Comparison of ENCODE assay signal across 26 cellular contexts in the genomic region with DNA sequence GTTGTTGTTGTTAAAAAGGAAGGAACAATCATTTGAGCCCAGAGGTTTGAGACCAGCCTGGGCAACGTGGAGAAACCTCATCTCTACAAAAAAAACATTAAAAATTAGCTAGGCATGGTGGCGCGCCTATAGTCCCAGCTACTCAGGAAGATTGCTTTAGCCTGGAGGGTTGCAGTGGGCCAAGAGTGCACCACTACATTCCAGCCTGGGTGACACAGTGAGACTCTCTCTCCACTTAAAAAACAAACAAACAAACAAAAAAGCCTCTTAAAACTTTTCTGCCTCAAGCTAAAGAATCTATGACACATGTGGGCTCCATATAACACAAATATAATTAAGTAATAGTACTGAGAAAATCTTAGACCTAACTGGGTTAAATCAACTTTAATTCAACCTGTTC. TPM values are rescaled to one million over a fixed set of nuclear protein-coding genes. Genes with fewer than 3 reads are reported as not detected.
"Had no signal": no experiment of that assay in that cellular context is flagged by ENCODE, and none has a peak within 500 bp of the region (broad histone marks: within the 10 kb centered on the region; RNA-seq: fewer than 3 reads in every experiment).

No MANE protein-coding gene starts in this region.

- H3K27me3 Mint-ChIP-seq: activated CD4-positive, alpha-beta T cell treated with anti-CD3 and anti-CD28 coated beads, Interleukin-2, amount 10 ng/mL, durations not matched to agents 7 days and 5 days; activated CD8-positive, alpha-beta memory T cell treated with anti-CD3 and anti-CD28 coated beads, Interleukin-2, amount 10 ng/mL, durations not matched to agents 7 days and 5 days; activated CD8-positive, alpha-beta T cell treated with anti-CD3 and anti-CD28 coated beads for 36 hours; memory B cell; natural killer cell treated with Interleukin-12 subunit alpha and Interleukin-12 subunit beta and Interleukin-15 and Interleukin-18, amount 100 ng/mL, for 72 hours; stimulated activated naive CD8-positive, alpha-beta T cell treated with anti-CD3 and anti-CD28 coated beads, Interleukin-15, Interleukin-2, amounts not matched to agents 100 ng/mL and 50 ng/mL, for 24 hours had no signal

- H3K9me3 ChIP-seq: pancreas, tibial artery had no signal

- ATAC-seq: activated CD4-positive, CD25-positive, alpha-beta regulatory T cell treated with anti-CD3 and anti-CD28 coated beads, Interleukin-2, amount 50 U/mL, for 24 hours; activated CD8-positive, alpha-beta memory T cell treated with anti-CD3 and anti-CD28 coated beads, Interleukin-2, amount 10 ng/mL, durations not matched to agents 7 days and 5 days; activated CD8-positive, alpha-beta T cell treated with anti-CD3 and anti-CD28 coated beads for 36 hours; left ventricle myocardium superior; natural killer cell treated with Interleukin-12 subunit alpha and Interleukin-12 subunit beta and Interleukin-15 and Interleukin-18, amount 100 ng/mL, for 72 hours; pancreas; right cardiac atrium had no signal

- H3K36me3 Mint-ChIP-seq: natural killer cell treated with Interleukin-12 subunit alpha and Interleukin-12 subunit beta and Interleukin-15 and Interleukin-18, amount 100 ng/mL, for 72 hours had no signal

- H3K4me3 ChIP-seq: pancreas, tibial artery had no signal

- H3K27me3 ChIP-seq: pancreas, tibial artery had no signal

- DNase-seq: activated CD4-positive, alpha-beta T cell treated with anti-CD3 and anti-CD28 coated beads, Interleukin-2, amount 10 ng/mL, durations not matched to agents 7 days and 5 days; activated CD8-positive, alpha-beta memory T cell treated with anti-CD3 and anti-CD28 coated beads, Interleukin-2, amount 10 ng/mL, durations not matched to agents 7 days and 5 days; activated CD8-positive, alpha-beta T cell treated with anti-CD3 and anti-CD28 coated beads for 36 hours; activated naive CD4-positive, alpha-beta T cell treated with Interleukin-2 at 50 U/mL for 16 hours; activated T-cell treated with anti-CD3 and anti-CD28 coated beads for 4 hours; aorta; caudate nucleus; effector CD8-positive, alpha-beta T cell; erythroblast; hippocampal formation; kidney glomerular epithelial cell; left ventricle myocardium superior; pancreas; right cardiac atrium; stimulated activated CD4-positive, alpha-beta T cell treated with anti-CD3 and anti-CD28 coated beads, Interleukin-1b, Interleukin-23, amount 100 ng/mL, for 48 hours; substantia nigra; T-helper 2 cell; tibial artery had no signal

- H3K27ac ChIP-seq: pancreas, tibial artery, VCaP had no signal

- H3K4me1 ChIP-seq: pancreas had no signal

- H3K4me3 Mint-ChIP-seq: activated CD4-positive, alpha-beta T cell treated with anti-CD3 and anti-CD28 coated beads, Interleukin-2, amount 10 ng/mL, durations not matched to agents 7 days and 5 days; activated CD8-positive, alpha-beta memory T cell treated with anti-CD3 and anti-CD28 coated beads, Interleukin-2, amount 10 ng/mL, durations not matched to agents 7 days and 5 days; activated CD8-positive, alpha-beta T cell treated with anti-CD3 and anti-CD28 coated beads for 36 hours; brain; memory B cell; natural killer cell treated with Interleukin-12 subunit alpha and Interleukin-12 subunit beta and Interleukin-15 and Interleukin-18, amount 100 ng/mL, for 72 hours; stimulated activated naive CD8-positive, alpha-beta T cell treated with anti-CD3 and anti-CD28 coated beads, Interleukin-15, Interleukin-2, amounts not matched to agents 100 ng/mL and 50 ng/mL, for 24 hours had no signal

- H3K27ac Mint-ChIP-seq: activated CD4-positive, alpha-beta T cell treated with anti-CD3 and anti-CD28 coated beads, Interleukin-2, amount 10 ng/mL, durations not matched to agents 7 days and 5 days; activated CD8-positive, alpha-beta memory T cell treated with anti-CD3 and anti-CD28 coated beads, Interleukin-2, amount 10 ng/mL, durations not matched to agents 7 days and 5 days; activated T-helper 2 cell treated with anti-CD3 and anti-CD28 coated beads, Interferon-gamma antibody, Interleukin-2, Interleukin-4, amounts not matched to agents 10 μg/mL and 5 μg/mL and 100 μg/mL, durations not matched to agents 14 hours and 24 hours and 36 hours; natural killer cell treated with Interleukin-12 subunit alpha and Interleukin-12 subunit beta and Interleukin-15 and Interleukin-18, amount 100 ng/mL, for 72 hours; stimulated activated naive CD8-positive, alpha-beta T cell treated with anti-CD3 and anti-CD28 coated beads, Interleukin-15, Interleukin-2, amounts not matched to agents 100 ng/mL and 50 ng/mL, for 24 hours had no signal

- H3K9me3 Mint-ChIP-seq: activated CD4-positive, alpha-beta T cell treated with anti-CD3 and anti-CD28 coated beads, Interleukin-2, amount 10 ng/mL, durations not matched to agents 7 days and 5 days; activated CD8-positive, alpha-beta T cell treated with anti-CD3 and anti-CD28 coated beads for 36 hours; activated T-helper 2 cell treated with anti-CD3 and anti-CD28 coated beads, Interferon-gamma antibody, Interleukin-2, Interleukin-4, amounts not matched to agents 10 μg/mL and 5 μg/mL and 100 μg/mL, durations not matched to agents 14 hours and 24 hours and 36 hours; brain; memory B cell; natural killer cell treated with Interleukin-12 subunit alpha and Interleukin-12 subunit beta and Interleukin-15 and Interleukin-18, amount 100 ng/mL, for 72 hours; stimulated activated naive CD8-positive, alpha-beta T cell treated with anti-CD3 and anti-CD28 coated beads, Interleukin-15, Interleukin-2, amounts not matched to agents 100 ng/mL and 50 ng/mL, for 24 hours had no signal

RNA-seq across cellular contexts. Expression of gene DNAAF1, which starts 40.9 kb away (rescaled TPM):
- total RNA-seq: activated CD8-positive, alpha-beta memory T cell treated with anti-CD3 and anti-CD28 coated beads, Interleukin-2, amount 10 ng/mL, durations not matched to agents 7 days and 5 days; activated CD8-positive, alpha-beta T cell treated with anti-CD3 and anti-CD28 coated beads for 36 hours; left ventricle myocardium superior; natural killer cell treated with Interleukin-12 subunit alpha and Interleukin-12 subunit beta and Interleukin-15 and Interleukin-18, amount 100 ng/mL, for 72 hours; skeletal muscle tissue had no signal
